In genomic region chr15:55937040-55937439, GRCh38 we compare ENCODE assay signal across 16 cellular contexts. TPM values are rescaled to one million over a fixed set of nuclear protein-coding genes. Genes with fewer than 3 reads are reported as not detected.
A peak's percentile ranks its signal among the peaks of the same experiment; 100 is the strongest.
DNase-seq lines count a peak whose midpoint lies in the region; ATAC-seq and TF ChIP-seq lines count a peak whose summit lies in the region.
"Had no signal": no experiment of that assay in that cellular context is flagged by ENCODE, and none has a peak within 500 bp of the region (broad histone marks: within the 10 kb centered on the region; RNA-seq: fewer than 3 reads in every experiment).

No MANE protein-coding gene starts in this region.

- no peak overlapping the region for H3K18ac ChIP-seq in mesenchymal stem cell (ENCODE audit: low read depth in 1 of 2, low read length in 2 of 2)

- peaks cover 2% of the 10 kb centered on the region for H3K4me1 ChIP-seq in mesenchymal stem cell (ENCODE audit: control insufficient read depth, insufficient read depth, low read depth, low read length)
- H3K4me1 ChIP-seq: body of pancreas, stomach had no signal

- H4K8ac ChIP-seq in mesenchymal stem cell (ENCODE audit: low read length) = no peak overlapping the region

- H3K4me3 ChIP-seq in mesenchymal stem cell (ENCODE audit: insufficient read depth in 1 of 2, low read depth in 1 of 2, low read length in 2 of 2) = no peak overlapping the region
- H3K4me3 ChIP-seq: body of pancreas, stomach had no signal

- peak overlapping the region; percentile 33 for H3K27ac Mint-ChIP-seq in chondrocyte (ENCODE audit: unreplicated experiment)
- H3K27ac Mint-ChIP-seq: progenitor cell of endocrine pancreas had no signal

- peak; percentile 47 for DNase-seq in EL
- DNase-seq in OCI-M1 (lab: John Stamatoyannopoulos, UW) = peak; percentile 91
- DNase-seq in chondrocyte (ENCODE audit: low spot score) = no peak
- DNase-seq in mesenchymal stem cell = peak; percentile 32
- DNase-seq in NCI-H2081 (lab: John Stamatoyannopoulos, UW) = no peak
- no peak for DNase-seq in GM19238 (ENCODE audit: insufficient read length, low spot score)
- DNase-seq: activated CD4-positive, CD25-positive, alpha-beta regulatory T cell; NCI-H1930; NCI-H524; stimulated activated CD4-positive, alpha-beta T cell treated with anti-CD3 and anti-CD28 coated beads, Interleukin-12 subunit alpha, Interleukin-12 subunit beta, amount 100 ng/mL, for 4 hours; stomach had no signal

- H2BK5ac ChIP-seq in mesenchymal stem cell (ENCODE audit: low read depth, low read length, poor library complexity, severe bottlenecking) = no peak overlapping the region

- no peak overlapping the region for H2BK12ac ChIP-seq in mesenchymal stem cell (ENCODE audit: low read length in 2 of 2)

- H3K9me3 ChIP-seq in mesenchymal stem cell (ENCODE audit: control insufficient read depth, low read length) = peaks cover 15% of the 10 kb centered on the region
- H3K9me3 ChIP-seq: body of pancreas had no signal

- peaks cover 7% of the 10 kb centered on the region for H3K4me1 Mint-ChIP-seq in chondrocyte (ENCODE audit: low read depth)

- peaks cover 10% of the 10 kb centered on the region for H3K9me3 Mint-ChIP-seq in chondrocyte (ENCODE audit: low read depth)

- no peak overlapping the region for H3K9ac ChIP-seq in mesenchymal stem cell (ENCODE audit: low read length)

- no peak overlapping the region for H2BK15ac ChIP-seq in mesenchymal stem cell (ENCODE audit: low read depth, poor library complexity, severe bottlenecking)

- no peak for TF ChIP-seq CTCF in chondrocyte (IDR thresholded peaks at IDR 0.05)

- H3K14ac ChIP-seq in mesenchymal stem cell (ENCODE audit: low read length in 2 of 2) = no peak overlapping the region

- no peak overlapping the region for H3K27ac ChIP-seq in mesenchymal stem cell (ENCODE audit: low read length, poor library complexity, severe bottlenecking)
- H3K27ac ChIP-seq: body of pancreas, stomach had no signal

- no peak overlapping the region for H4K91ac ChIP-seq in mesenchymal stem cell (ENCODE audit: low read length)

- H3K36me3 Mint-ChIP-seq in chondrocyte (ENCODE audit: low read depth) = peaks cover 16% of the 10 kb centered on the region

- H2BK120ac ChIP-seq in mesenchymal stem cell (ENCODE audit: low read depth, low read length) = no peak overlapping the region

- peaks cover 4 to 17% of the 10 kb centered on the region in 2 experiments for H3K36me3 ChIP-seq in mesenchymal stem cell (ENCODE audit: control insufficient read depth in 1 of 2, insufficient read depth in 2 of 2, low read depth in 1 of 2, low read length in 2 of 2)

- H3K4me2 ChIP-seq in mesenchymal stem cell (ENCODE audit: low read length, poor library complexity, severe bottlenecking) = no peak overlapping the region

- peaks cover 4% of the 10 kb centered on the region for H3K79me1 ChIP-seq in mesenchymal stem cell (replicated peaks; ENCODE audit: low read length, poor library complexity, severe bottlenecking)

- H2AFZ ChIP-seq in mesenchymal stem cell (ENCODE audit: low read depth, low read length) = no peak overlapping the region

- no peak overlapping the region for H2AK5ac ChIP-seq in mesenchymal stem cell (ENCODE audit: low read length, severe bottlenecking)

- no peak overlapping the region for H3K23ac ChIP-seq in mesenchymal stem cell (ENCODE audit: low read length in 2 of 2)

- no peak overlapping the region for H3K4ac ChIP-seq in mesenchymal stem cell (ENCODE audit: low read depth in 1 of 2, low read length in 2 of 2)

- ATAC-seq in HG02798 (IDR thresholded peaks at IDR 0.05; ENCODE audit: poor library complexity, unreplicated experiment) (no peak), HG03571 (IDR thresholded peaks at IDR 0.05; ENCODE audit: unreplicated experiment) (no peak)
- ATAC-seq: body of pancreas; naive thymus-derived CD8-positive, alpha-beta T cell had no signal

- WGBS in mesenchymal stem cell = 88% methylated on average over 4 of the region's 6 CpGs

- no peaks in the 10 kb centered on the region for H3K27me3 Mint-ChIP-seq in chondrocyte (ENCODE audit: low read depth)
- H3K27me3 Mint-ChIP-seq: naive thymus-derived CD8-positive, alpha-beta T cell; progenitor cell of endocrine pancreas had no signal

- H3K4me3 Mint-ChIP-seq in chondrocyte (ENCODE audit: unreplicated experiment) = no peak overlapping the region
- H3K4me3 Mint-ChIP-seq: naive thymus-derived CD8-positive, alpha-beta T cell had no signal

- no peaks in the 10 kb centered on the region for H3K27me3 ChIP-seq in mesenchymal stem cell (ENCODE audit: control insufficient read depth in 1 of 2, insufficient read depth in 1 of 2, low read length in 2 of 2)
- H3K27me3 ChIP-seq: body of pancreas, stomach had no signal

RNA-seq across cellular contexts. Expression of gene NEDD4, which starts 56.4 kb away (rescaled TPM):
- 25.8 to 28.4 TPM (median 27.4 TPM) in 3 replicates for total RNA-seq in chondrocyte
- polyA plus RNA-seq in mesenchymal stem cell (2013, experiment 1 of 2) = 25.1 TPM
- 25.5 TPM for polyA plus RNA-seq in mesenchymal stem cell (2013, experiment 2 of 2)

Comparison
In these comparisons a context has a peak if more than half of its experiments do, and no peak if none do; other contexts are left out.
1. DNase-seq: peak in EL (single experiment), OCI-M1 (single experiment) and mesenchymal stem cell (single experiment); none in chondrocyte (single experiment), NCI-H2081 (0 of 2) and GM19238 (single experiment).